Comparison of ENCODE assay signal across 1 cellular context in genomic region chr6:38320817-38321216, GRCh38.
TF ChIP-seq lines count a peak whose summit lies in the region.

No MANE protein-coding gene starts in this region.

TF ChIP-seq in GM12878, 131 proteins besides CTCF, POLR2A, EP300 and RAD21 (continued from another document and continues in another):
- TF ChIP-seq TAF1 (IDR thresholded peaks at IDR 0.05; ENCODE audit: borderline replicate concordance, low read depth, low read length): no peak
- no peak for TF ChIP-seq E4F1 (IDR thresholded peaks at IDR 0.05; ENCODE audit: borderline replicate concordance, partially characterized antibody)
- no peak for TF ChIP-seq ATF7 (IDR thresholded peaks at IDR 0.05; ENCODE audit: low read depth)
- no peak for TF ChIP-seq KLF5 (IDR thresholded peaks at IDR 0.05; ENCODE audit: partially characterized antibody)
- no peak for TF ChIP-seq POLR2AphosphoS2 (IDR thresholded peaks at IDR 0.05; ENCODE audit: low read depth, low read length)
- TF ChIP-seq GATAD2B (conservative IDR thresholded peaks at IDR 0.05; ENCODE audit: low read depth): no peak
- TF ChIP-seq ZNF384 (IDR thresholded peaks at IDR 0.05; ENCODE audit: borderline replicate concordance, low read depth, low read length): no peak
- TF ChIP-seq JUND (IDR thresholded peaks at IDR 0.05; ENCODE audit: low read depth, low read length): no peak
- TF ChIP-seq DPF2 (IDR thresholded peaks at IDR 0.05): peak; percentile 28; the same call in 1 of the 2 replicates
- no peak for TF ChIP-seq YBX1 (IDR thresholded peaks at IDR 0.05)
- no peak for TF ChIP-seq RELB (IDR thresholded peaks at IDR 0.05; ENCODE audit: low read depth)
- TF ChIP-seq WRNIP1 (IDR thresholded peaks at IDR 0.05; ENCODE audit: borderline replicate concordance, low read depth, low read length): no peak
- peak; percentile 35; the same call in 1 of the 2 replicates for TF ChIP-seq CBFB (IDR thresholded peaks at IDR 0.05; ENCODE audit: low read depth)
- TF ChIP-seq, protein P1, sequence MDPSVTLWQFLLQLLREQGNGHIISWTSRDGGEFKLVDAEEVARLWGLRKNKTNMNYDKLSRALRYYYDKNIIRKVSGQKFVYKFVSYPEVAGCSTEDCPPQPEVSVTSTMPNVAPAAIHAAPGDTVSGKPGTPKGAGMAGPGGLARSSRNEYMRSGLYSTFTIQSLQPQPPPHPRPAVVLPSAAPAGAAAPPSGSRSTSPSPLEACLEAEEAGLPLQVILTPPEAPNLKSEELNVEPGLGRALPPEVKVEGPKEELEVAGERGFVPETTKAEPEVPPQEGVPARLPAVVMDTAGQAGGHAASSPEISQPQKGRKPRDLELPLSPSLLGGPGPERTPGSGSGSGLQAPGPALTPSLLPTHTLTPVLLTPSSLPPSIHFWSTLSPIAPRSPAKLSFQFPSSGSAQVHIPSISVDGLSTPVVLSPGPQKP (IDR thresholded peaks at IDR 0.05; ENCODE audit: low read depth, low read length): no peak
- peak; percentile 89 for TF ChIP-seq CREM (IDR thresholded peaks at IDR 0.05; ENCODE audit: low read depth)
- TF ChIP-seq ZBED1 (IDR thresholded peaks at IDR 0.05; ENCODE audit: borderline replicate concordance): peak; percentile 83
- TF ChIP-seq, protein P2, sequence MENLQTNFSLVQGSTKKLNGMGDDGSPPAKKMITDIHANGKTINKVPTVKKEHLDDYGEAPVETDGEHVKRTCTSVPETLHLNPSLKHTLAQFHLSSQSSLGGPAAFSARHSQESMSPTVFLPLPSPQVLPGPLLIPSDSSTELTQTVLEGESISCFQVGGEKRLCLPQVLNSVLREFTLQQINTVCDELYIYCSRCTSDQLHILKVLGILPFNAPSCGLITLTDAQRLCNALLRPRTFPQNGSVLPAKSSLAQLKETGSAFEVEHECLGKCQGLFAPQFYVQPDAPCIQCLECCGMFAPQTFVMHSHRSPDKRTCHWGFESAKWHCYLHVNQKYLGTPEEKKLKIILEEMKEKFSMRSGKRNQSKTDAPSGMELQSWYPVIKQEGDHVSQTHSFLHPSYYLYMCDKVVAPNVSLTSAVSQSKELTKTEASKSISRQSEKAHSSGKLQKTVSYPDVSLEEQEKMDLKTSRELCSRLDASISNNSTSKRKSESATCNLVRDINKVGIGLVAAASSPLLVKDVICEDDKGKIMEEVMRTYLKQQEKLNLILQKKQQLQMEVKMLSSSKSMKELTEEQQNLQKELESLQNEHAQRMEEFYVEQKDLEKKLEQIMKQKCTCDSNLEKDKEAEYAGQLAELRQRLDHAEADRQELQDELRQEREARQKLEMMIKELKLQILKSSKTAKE (IDR thresholded peaks at IDR 0.05; ENCODE audit: low read depth, poor library complexity, severe bottlenecking): peak; percentile 55
- TF ChIP-seq LARP7 (IDR thresholded peaks at IDR 0.05): no peak
- TF ChIP-seq ZNF274 (IDR thresholded peaks at IDR 0.05; ENCODE audit: insufficient read depth, insufficient read length): no peak
- TF ChIP-seq MYB (IDR thresholded peaks at IDR 0.05; ENCODE audit: borderline replicate concordance, low read depth, low read length): no peak
- TF ChIP-seq ZNF217 (IDR thresholded peaks at IDR 0.05): no peak
- no peak for TF ChIP-seq HCFC1 (IDR thresholded peaks at IDR 0.05; ENCODE audit: low read length)
- no peak for TF ChIP-seq ZSCAN29 (IDR thresholded peaks at IDR 0.05)
- peak; percentile 99 for TF ChIP-seq JUNB (IDR thresholded peaks at IDR 0.05)
- TF ChIP-seq, protein P3, sequence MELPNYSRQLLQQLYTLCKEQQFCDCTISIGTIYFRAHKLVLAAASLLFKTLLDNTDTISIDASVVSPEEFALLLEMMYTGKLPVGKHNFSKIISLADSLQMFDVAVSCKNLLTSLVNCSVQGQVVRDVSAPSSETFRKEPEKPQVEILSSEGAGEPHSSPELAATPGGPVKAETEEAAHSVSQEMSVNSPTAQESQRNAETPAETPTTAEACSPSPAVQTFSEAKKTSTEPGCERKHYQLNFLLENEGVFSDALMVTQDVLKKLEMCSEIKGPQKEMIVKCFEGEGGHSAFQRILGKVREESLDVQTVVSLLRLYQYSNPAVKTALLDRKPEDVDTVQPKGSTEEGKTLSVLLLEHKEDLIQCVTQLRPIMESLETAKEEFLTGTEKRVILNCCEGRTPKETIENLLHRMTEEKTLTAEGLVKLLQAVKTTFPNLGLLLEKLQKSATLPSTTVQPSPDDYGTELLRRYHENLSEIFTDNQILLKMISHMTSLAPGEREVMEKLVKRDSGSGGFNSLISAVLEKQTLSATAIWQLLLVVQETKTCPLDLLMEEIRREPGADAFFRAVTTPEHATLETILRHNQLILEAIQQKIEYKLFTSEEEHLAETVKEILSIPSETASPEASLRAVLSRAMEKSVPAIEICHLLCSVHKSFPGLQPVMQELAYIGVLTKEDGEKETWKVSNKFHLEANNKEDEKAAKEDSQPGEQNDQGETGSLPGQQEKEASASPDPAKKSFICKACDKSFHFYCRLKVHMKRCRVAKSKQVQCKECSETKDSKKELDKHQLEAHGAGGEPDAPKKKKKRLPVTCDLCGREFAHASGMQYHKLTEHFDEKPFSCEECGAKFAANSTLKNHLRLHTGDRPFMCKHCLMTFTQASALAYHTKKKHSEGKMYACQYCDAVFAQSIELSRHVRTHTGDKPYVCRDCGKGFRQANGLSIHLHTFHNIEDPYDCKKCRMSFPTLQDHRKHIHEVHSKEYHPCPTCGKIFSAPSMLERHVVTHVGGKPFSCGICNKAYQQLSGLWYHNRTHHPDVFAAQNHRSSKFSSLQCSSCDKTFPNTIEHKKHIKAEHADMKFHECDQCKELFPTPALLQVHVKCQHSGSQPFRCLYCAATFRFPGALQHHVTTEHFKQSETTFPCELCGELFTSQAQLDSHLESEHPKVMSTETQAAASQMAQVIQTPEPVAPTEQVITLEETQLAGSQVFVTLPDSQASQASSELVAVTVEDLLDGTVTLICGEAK (IDR thresholded peaks at IDR 0.05; ENCODE audit: borderline replicate concordance): no peak
- peak; percentile 95 for TF ChIP-seq IRF4 (IDR thresholded peaks at IDR 0.05; ENCODE audit: low read depth, low read length)
- peak; percentile 96 for TF ChIP-seq TCF3 (IDR thresholded peaks at IDR 0.05; ENCODE audit: borderline replicate concordance, insufficient read depth, low read depth, low read length)
- no peak for TF ChIP-seq EZH2 (IDR thresholded peaks at IDR 0.05; ENCODE audit: borderline replicate concordance, control insufficient read depth, low read depth, low read length)
- TF ChIP-seq E2F4 (IDR thresholded peaks at IDR 0.05; ENCODE audit: low read depth, low read length): no peak
- no peak for TF ChIP-seq SMAD1 (IDR thresholded peaks at IDR 0.05; ENCODE audit: low read depth, partially characterized antibody)
- no peak for TF ChIP-seq USF2 (IDR thresholded peaks at IDR 0.05; ENCODE audit: borderline replicate concordance, low read depth, low read length)
- TF ChIP-seq, protein P4, sequence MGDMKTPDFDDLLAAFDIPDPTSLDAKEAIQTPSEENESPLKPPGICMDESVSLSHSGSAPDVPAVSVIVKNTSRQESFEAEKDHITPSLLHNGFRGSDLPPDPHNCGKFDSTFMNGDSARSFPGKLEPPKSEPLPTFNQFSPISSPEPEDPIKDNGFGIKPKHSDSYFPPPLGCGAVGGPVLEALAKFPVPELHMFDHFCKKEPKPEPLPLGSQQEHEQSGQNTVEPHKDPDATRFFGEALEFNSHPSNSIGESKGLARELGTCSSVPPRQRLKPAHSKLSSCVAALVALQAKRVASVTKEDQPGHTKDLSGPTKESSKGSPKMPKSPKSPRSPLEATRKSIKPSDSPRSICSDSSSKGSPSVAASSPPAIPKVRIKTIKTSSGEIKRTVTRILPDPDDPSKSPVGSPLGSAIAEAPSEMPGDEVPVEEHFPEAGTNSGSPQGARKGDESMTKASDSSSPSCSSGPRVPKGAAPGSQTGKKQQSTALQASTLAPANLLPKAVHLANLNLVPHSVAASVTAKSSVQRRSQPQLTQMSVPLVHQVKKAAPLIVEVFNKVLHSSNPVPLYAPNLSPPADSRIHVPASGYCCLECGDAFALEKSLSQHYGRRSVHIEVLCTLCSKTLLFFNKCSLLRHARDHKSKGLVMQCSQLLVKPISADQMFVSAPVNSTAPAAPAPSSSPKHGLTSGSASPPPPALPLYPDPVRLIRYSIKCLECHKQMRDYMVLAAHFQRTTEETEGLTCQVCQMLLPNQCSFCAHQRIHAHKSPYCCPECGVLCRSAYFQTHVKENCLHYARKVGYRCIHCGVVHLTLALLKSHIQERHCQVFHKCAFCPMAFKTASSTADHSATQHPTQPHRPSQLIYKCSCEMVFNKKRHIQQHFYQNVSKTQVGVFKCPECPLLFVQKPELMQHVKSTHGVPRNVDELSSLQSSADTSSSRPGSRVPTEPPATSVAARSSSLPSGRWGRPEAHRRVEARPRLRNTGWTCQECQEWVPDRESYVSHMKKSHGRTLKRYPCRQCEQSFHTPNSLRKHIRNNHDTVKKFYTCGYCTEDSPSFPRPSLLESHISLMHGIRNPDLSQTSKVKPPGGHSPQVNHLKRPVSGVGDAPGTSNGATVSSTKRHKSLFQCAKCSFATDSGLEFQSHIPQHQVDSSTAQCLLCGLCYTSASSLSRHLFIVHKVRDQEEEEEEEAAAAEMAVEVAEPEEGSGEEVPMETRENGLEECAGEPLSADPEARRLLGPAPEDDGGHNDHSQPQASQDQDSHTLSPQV (IDR thresholded peaks at IDR 0.05): no peak
- TF ChIP-seq MEF2B (IDR thresholded peaks at IDR 0.05; ENCODE audit: partially characterized antibody, poor library complexity, severe bottlenecking): no peak
- peak; percentile 64; the same call in 1 of the 2 replicates for TF ChIP-seq TBL1XR1 (IDR thresholded peaks at IDR 0.05; ENCODE audit: low read depth, low read length)
- no peak for TF ChIP-seq SIN3A (IDR thresholded peaks at IDR 0.05; ENCODE audit: low read depth, low read length)
- TF ChIP-seq, protein P5, sequence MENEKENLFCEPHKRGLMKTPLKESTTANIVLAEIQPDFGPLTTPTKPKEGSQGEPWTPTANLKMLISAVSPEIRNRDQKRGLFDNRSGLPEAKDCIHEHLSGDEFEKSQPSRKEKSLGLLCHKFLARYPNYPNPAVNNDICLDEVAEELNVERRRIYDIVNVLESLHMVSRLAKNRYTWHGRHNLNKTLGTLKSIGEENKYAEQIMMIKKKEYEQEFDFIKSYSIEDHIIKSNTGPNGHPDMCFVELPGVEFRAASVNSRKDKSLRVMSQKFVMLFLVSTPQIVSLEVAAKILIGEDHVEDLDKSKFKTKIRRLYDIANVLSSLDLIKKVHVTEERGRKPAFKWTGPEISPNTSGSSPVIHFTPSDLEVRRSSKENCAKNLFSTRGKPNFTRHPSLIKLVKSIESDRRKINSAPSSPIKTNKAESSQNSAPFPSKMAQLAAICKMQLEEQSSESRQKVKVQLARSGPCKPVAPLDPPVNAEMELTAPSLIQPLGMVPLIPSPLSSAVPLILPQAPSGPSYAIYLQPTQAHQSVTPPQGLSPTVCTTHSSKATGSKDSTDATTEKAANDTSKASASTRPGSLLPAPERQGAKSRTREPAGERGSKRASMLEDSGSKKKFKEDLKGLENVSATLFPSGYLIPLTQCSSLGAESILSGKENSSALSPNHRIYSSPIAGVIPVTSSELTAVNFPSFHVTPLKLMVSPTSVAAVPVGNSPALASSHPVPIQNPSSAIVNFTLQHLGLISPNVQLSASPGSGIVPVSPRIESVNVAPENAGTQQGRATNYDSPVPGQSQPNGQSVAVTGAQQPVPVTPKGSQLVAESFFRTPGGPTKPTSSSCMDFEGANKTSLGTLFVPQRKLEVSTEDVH (IDR thresholded peaks at IDR 0.05; ENCODE audit: low read depth, partially characterized antibody): no peak
- peak; percentile 83; the same call in 1 of the 2 replicates for TF ChIP-seq PML (IDR thresholded peaks at IDR 0.05; ENCODE audit: low read length)
- TF ChIP-seq RB1 (IDR thresholded peaks at IDR 0.05; ENCODE audit: borderline replicate concordance): no peak
- peak; percentile 97 for TF ChIP-seq FOXM1 (IDR thresholded peaks at IDR 0.05; ENCODE audit: low read depth, low read length)
- TF ChIP-seq MYC (IDR thresholded peaks at IDR 0.05; ENCODE audit: insufficient read depth, insufficient read length, insufficient replicate concordance, low read length, severe bottlenecking): no peak
- TF ChIP-seq BHLHE40 (IDR thresholded peaks at IDR 0.05; ENCODE audit: borderline replicate concordance in 1 of 2, low read depth in 2 of 2, low read length in 1 of 2): 0 out of 4 replicates have a peak, but pooled peaks of 1 of the 2 experiments have one; percentile 7
- no peak for TF ChIP-seq ZNF622 (IDR thresholded peaks at IDR 0.05)
